ENCODE assay signal across 10 cellular contexts in genomic region chr11:65786008-65786785, GRCh38. TPM values are rescaled to one million over a fixed set of nuclear protein-coding genes. Genes with fewer than 3 reads are reported as not detected.
DNase-seq lines count a peak whose midpoint lies in the region; ATAC-seq and TF ChIP-seq lines count a peak whose summit lies in the region.
"Had no signal": no experiment of that assay in that cellular context is flagged by ENCODE, and none has a peak within 500 bp of the region (broad histone marks: within the 10 kb centered on the region; RNA-seq: fewer than 3 reads in every experiment).

No MANE protein-coding gene starts in this region.

- H3K4me3 ChIP-seq in smooth muscle cell = peak overlapping the region; percentile 57

- no peaks in the 10 kb centered on the region for H3K9me3 ChIP-seq in smooth muscle cell (replicated peaks; ENCODE audit: low read depth)

- H3K27me3 Mint-ChIP-seq in activated T-helper 1 cell treated with anti-CD3 and anti-CD28 coated beads, Interleukin-12 subunit alpha, Interleukin-12 subunit beta, Interleukin-2, Interleukin-4 antibody, amounts not matched to agents 30 ng/mL and 10 ng/mL and 1 ng/mL, durations not matched to agents 14 hours and 24 hours and 36 hours (ENCODE audit: insufficient read depth) = peaks cover 53% of the 10 kb centered on the region

- H3K4me1 ChIP-seq in smooth muscle cell (ENCODE audit: low read depth) = peaks cover 5% of the 10 kb centered on the region

- H3K4me3 Mint-ChIP-seq in activated T-helper 1 cell treated with anti-CD3 and anti-CD28 coated beads, Interleukin-12 subunit alpha, Interleukin-12 subunit beta, Interleukin-2, Interleukin-4 antibody, amounts not matched to agents 30 ng/mL and 10 ng/mL and 1 ng/mL, durations not matched to agents 14 hours and 24 hours and 36 hours = peak overlapping the region; percentile 57

- peak overlapping the region; percentile 83 for H3K4me2 ChIP-seq in smooth muscle cell

- peaks cover 52% of the 10 kb centered on the region for H3K27me3 ChIP-seq in smooth muscle cell (ENCODE audit: low read depth)

- H3K9ac ChIP-seq in smooth muscle cell (ENCODE audit: low read depth) = no peak overlapping the region

- H3K79me2 ChIP-seq in smooth muscle cell (ENCODE audit: low read depth) = peaks cover 4% of the 10 kb centered on the region

- H3K4me1 Mint-ChIP-seq in activated T-helper 1 cell treated with anti-CD3 and anti-CD28 coated beads, Interleukin-12 subunit alpha, Interleukin-12 subunit beta, Interleukin-2, Interleukin-4 antibody, amounts not matched to agents 30 ng/mL and 10 ng/mL and 1 ng/mL, durations not matched to agents 14 hours and 24 hours and 36 hours (ENCODE audit: low read depth) = peaks cover 24% of the 10 kb centered on the region

- peak; percentile 14 for DNase-seq in activated CD4-positive, alpha-beta T cell treated with anti-CD3 and anti-CD28 coated beads, Interleukin-2, amount 50 U/mL, for 1 hour
- DNase-seq in activated CD4-positive, alpha-beta T cell treated with anti-CD3 and anti-CD28 coated beads, Interleukin-2, amount 50 U/mL, for 48 hours = no peak
- DNase-seq in activated T-helper 1 cell treated with anti-CD3 and anti-CD28 coated beads, Interleukin-12 subunit alpha, Interleukin-12 subunit beta, Interleukin-2, Interleukin-4 antibody, amounts not matched to agents 30 ng/mL and 10 ng/mL and 1 ng/mL, durations not matched to agents 14 hours and 24 hours and 36 hours (ENCODE audit: low spot score) = no peak
- DNase-seq in iPS-NIHi11 (ENCODE audit: low spot score) (peak; percentile 49), smooth muscle cell (lab: John Stamatoyannopoulos, UW; ENCODE audit: unreplicated experiment) (no peak), activated gamma-delta T cell treated with Interleukin-2 at 50 U/mL for 16 hours (no peak)

- no peak for TF ChIP-seq CTCF in smooth muscle cell (IDR thresholded peaks at IDR 0.05; ENCODE audit: borderline replicate concordance, insufficient read depth, poor library complexity, severe bottlenecking)

- H3K9me3 Mint-ChIP-seq in activated T-helper 1 cell treated with anti-CD3 and anti-CD28 coated beads, Interleukin-12 subunit alpha, Interleukin-12 subunit beta, Interleukin-2, Interleukin-4 antibody, amounts not matched to agents 30 ng/mL and 10 ng/mL and 1 ng/mL, durations not matched to agents 14 hours and 24 hours and 36 hours = no peaks in the 10 kb centered on the region

- H3K27ac ChIP-seq in smooth muscle cell (ENCODE audit: low read depth) = no peak overlapping the region

- H3K36me3 Mint-ChIP-seq in activated T-helper 1 cell treated with anti-CD3 and anti-CD28 coated beads, Interleukin-12 subunit alpha, Interleukin-12 subunit beta, Interleukin-2, Interleukin-4 antibody, amounts not matched to agents 30 ng/mL and 10 ng/mL and 1 ng/mL, durations not matched to agents 14 hours and 24 hours and 36 hours (ENCODE audit: low read depth) = no peaks in the 10 kb centered on the region

- H2AFZ ChIP-seq in smooth muscle cell (ENCODE audit: low read depth) = no peak overlapping the region

- H4K20me1 ChIP-seq in smooth muscle cell (ENCODE audit: low read depth) = no peaks in the 10 kb centered on the region

- H3K27ac Mint-ChIP-seq in activated T-helper 1 cell treated with anti-CD3 and anti-CD28 coated beads, Interleukin-12 subunit alpha, Interleukin-12 subunit beta, Interleukin-2, Interleukin-4 antibody, amounts not matched to agents 30 ng/mL and 10 ng/mL and 1 ng/mL, durations not matched to agents 14 hours and 24 hours and 36 hours = no peak overlapping the region

- WGBS in smooth muscle cell (ENCODE audit: low lambda C conversion rate) = 19% methylated on average over 62 of the region's 74 CpGs

- H3K36me3 ChIP-seq in smooth muscle cell (ENCODE audit: low read depth) = no peaks in the 10 kb centered on the region

- ATAC-seq in HG03354 (IDR thresholded peaks at IDR 0.05; ENCODE audit: poor library complexity, severe bottlenecking, unreplicated experiment) = no peak
- no peak for ATAC-seq in GM18909 (IDR thresholded peaks at IDR 0.05; ENCODE audit: poor library complexity, unreplicated experiment)

- intact Hi-C loops in activated T-helper 1 cell treated with anti-CD3 and anti-CD28 coated beads, Interleukin-12 subunit alpha, Interleukin-12 subunit beta, Interleukin-2, Interleukin-4 antibody, amounts not matched to agents 30 ng/mL and 10 ng/mL and 1 ng/mL, durations not matched to agents 14 hours and 24 hours and 36 hours (cut with micrococcal nuclease) = no loop called here

- H3F3A ChIP-seq in smooth muscle cell (ENCODE audit: low read depth) = peaks cover 9% of the 10 kb centered on the region

RNA-seq across cellular contexts. Expression of gene OVOL1, which starts 0.7 kb away (rescaled TPM):
- 0.10 and 0.36 TPM in 2 replicates for total RNA-seq in activated T-helper 1 cell treated with anti-CD3 and anti-CD28 coated beads, Interleukin-12 subunit alpha, Interleukin-12 subunit beta, Interleukin-2, Interleukin-4 antibody, amounts not matched to agents 30 ng/mL and 10 ng/mL and 1 ng/mL, durations not matched to agents 14 hours and 24 hours and 36 hours
- 7.8 and 8.3 TPM in 2 replicates for total RNA-seq in smooth muscle cell
- polyA plus RNA-seq in smooth muscle cell = 3.1 and 16.8 TPM in 2 replicates
- total RNA-seq: skeletal muscle tissue had no signal
- polyA plus RNA-seq: AG04450 had no signal

RNA-seq across cellular contexts. Expression of gene AP5B1, which starts 5.4 kb away (rescaled TPM):
- 17.4 and 19.2 TPM in 2 replicates for total RNA-seq in activated T-helper 1 cell treated with anti-CD3 and anti-CD28 coated beads, Interleukin-12 subunit alpha, Interleukin-12 subunit beta, Interleukin-2, Interleukin-4 antibody, amounts not matched to agents 30 ng/mL and 10 ng/mL and 1 ng/mL, durations not matched to agents 14 hours and 24 hours and 36 hours
- total RNA-seq in smooth muscle cell = 5.4 and 6.2 TPM in 2 replicates
- polyA plus RNA-seq in smooth muscle cell = 7.7 and 11.6 TPM in 2 replicates

RNA-seq across cellular contexts. Expression of gene SNX32, which starts 47.6 kb away (rescaled TPM):
- 1.6 and 1.9 TPM in 2 replicates for total RNA-seq in activated T-helper 1 cell treated with anti-CD3 and anti-CD28 coated beads, Interleukin-12 subunit alpha, Interleukin-12 subunit beta, Interleukin-2, Interleukin-4 antibody, amounts not matched to agents 30 ng/mL and 10 ng/mL and 1 ng/mL, durations not matched to agents 14 hours and 24 hours and 36 hours
- total RNA-seq in smooth muscle cell = 0.63 and 1.2 TPM in 2 replicates
- polyA plus RNA-seq in smooth muscle cell = 1.1 and 3.3 TPM in 2 replicates

Comparison
In these comparisons a context has a peak if more than half of its experiments do, and no peak if none do; other contexts are left out.
1. DNase-seq: peak in activated CD4-positive, alpha-beta T cell treated with anti-CD3 and anti-CD28 coated beads, Interleukin-2, amount 50 U/mL, for 1 hour (single experiment) and iPS-NIHi11 (single experiment); none in activated CD4-positive, alpha-beta T cell treated with anti-CD3 and anti-CD28 coated beads, Interleukin-2, amount 50 U/mL, for 48 hours (0 of 2), activated T-helper 1 cell treated with anti-CD3 and anti-CD28 coated beads, Interleukin-12 subunit alpha, Interleukin-12 subunit beta, Interleukin-2, Interleukin-4 antibody, amounts not matched to agents 30 ng/mL and 10 ng/mL and 1 ng/mL, durations not matched to agents 14 hours and 24 hours and 36 hours (single experiment), smooth muscle cell (single experiment) and activated gamma-delta T cell treated with Interleukin-2 at 50 U/mL for 16 hours (single experiment).